In the genomic region with DNA sequence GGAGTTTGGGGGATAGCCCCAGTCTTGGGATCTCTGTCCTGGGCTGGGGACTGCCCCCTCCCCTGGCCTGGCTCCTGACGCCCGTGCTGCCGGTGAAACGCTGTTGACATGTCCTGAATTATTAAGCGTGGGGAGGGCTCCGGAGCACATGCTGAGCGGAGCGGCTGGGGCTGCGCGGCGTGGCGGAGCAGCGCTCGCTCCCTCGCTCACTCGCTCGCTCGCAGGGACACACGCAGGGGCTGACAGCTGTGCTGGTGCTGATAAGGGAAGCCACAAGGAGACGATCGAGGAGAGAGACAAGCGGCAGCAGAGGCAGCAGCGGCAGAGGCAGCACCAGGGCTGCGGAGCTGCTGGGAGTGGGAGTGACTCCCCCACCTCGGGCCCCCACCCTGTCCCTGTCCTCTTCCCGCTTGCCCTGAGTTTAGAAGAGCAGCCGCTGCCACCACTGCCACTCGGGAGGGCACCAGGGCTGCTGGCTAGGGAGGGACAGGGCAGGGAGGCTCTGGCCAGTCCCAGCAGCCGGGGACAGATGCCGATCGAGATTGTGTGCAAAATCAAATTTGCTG, we compare ENCODE assay signal across 1 cellular context.
A peak's percentile ranks its signal among the peaks of the same experiment; 100 is the strongest.
TF ChIP-seq lines count a peak whose summit lies in the region.

Gene ASIC4 (plus strand): TSS at position 287 of the 566 bp plus-strand sequence. CDS start 243 bp downstream, at position 530.

TF ChIP-seq in K562, 482 proteins besides CTCF, POLR2A, EP300 and RAD21 (continued from another document and continues in another):
- TF ChIP-seq RCOR1 (IDR thresholded peaks at IDR 0.05; ENCODE audit: borderline replicate concordance in 1 of 2, low read depth in 2 of 2, low read length in 2 of 2) (peak; percentile 45 to 92; a peak in 2 of 4 replicates), C11orf30 (IDR thresholded peaks at IDR 0.05; ENCODE audit: low read depth) (no peak), EWSR1 (IDR thresholded peaks at IDR 0.05; ENCODE audit: borderline replicate concordance, low read depth, partially characterized antibody) (no peak), FOS (IDR thresholded peaks at IDR 0.05; ENCODE audit: extremely low read depth, insufficient read length) (no peak), ZBTB26 (CRISPR knock-in tag; IDR thresholded peaks at IDR 0.05) (no peak), HIVEP1 (CRISPR knock-in tag; IDR thresholded peaks at IDR 0.05) (no peak), POLR2AphosphoS2 (IDR thresholded peaks at IDR 0.05; ENCODE audit: low read length) (peak; percentile 36; the same call in 1 of the 2 replicates), MYBL2 (IDR thresholded peaks at IDR 0.05; ENCODE audit: low read depth) (no peak), MYBL2 (CRISPR knock-in tag; IDR thresholded peaks at IDR 0.05; ENCODE audit: borderline replicate concordance) (no peak), MBD2 (IDR thresholded peaks at IDR 0.05; ENCODE audit: borderline replicate concordance, low read depth) (0 out of 2 replicates have a peak, but pooled peaks have one; percentile 23), MTF1 (CRISPR knock-in tag; IDR thresholded peaks at IDR 0.05; ENCODE audit: borderline replicate concordance) (no peak), ZNF232 (CRISPR knock-in tag; IDR thresholded peaks at IDR 0.05) (no peak), ZNF77 (CRISPR knock-in tag; IDR thresholded peaks at IDR 0.05) (no peak), HDAC3 (IDR thresholded peaks at IDR 0.05; ENCODE audit: borderline replicate concordance, partially characterized antibody) (peak; percentile 65), CTBP1 (IDR thresholded peaks at IDR 0.05; ENCODE audit: borderline replicate concordance) (peak; percentile 96), E2F3 (CRISPR knock-in tag; IDR thresholded peaks at IDR 0.05) (peak; percentile 50; the same call in 1 of the 2 replicates), NR2C1 (IDR thresholded peaks at IDR 0.05) (no peak), NR2C1 (tag; IDR thresholded peaks at IDR 0.05) (no peak), TEAD1 (CRISPR knock-in tag; IDR thresholded peaks at IDR 0.05) (peak; percentile 41 to 64; a peak in 2 of 4 replicates), DDX20 (tag; IDR thresholded peaks at IDR 0.05; ENCODE audit: low read depth) (no peak), ZKSCAN1 (IDR thresholded peaks at IDR 0.05; ENCODE audit: low read depth, low read length) (peak; percentile 38; the same call in 1 of the 2 replicates), ZBTB43 (CRISPR knock-in tag; IDR thresholded peaks at IDR 0.05) (no peak), ZNF561 (CRISPR knock-in tag; conservative IDR thresholded peaks at IDR 0.05) (no peak), PTTG1 (tag; IDR thresholded peaks at IDR 0.05; ENCODE audit: low read depth) (no peak), ZEB2 (IDR thresholded peaks at IDR 0.05) (peak; percentile 66), ELF4 (CRISPR knock-in tag; IDR thresholded peaks at IDR 0.05) (peak; percentile 67; the same call in 1 of the 2 replicates), STAT5A (IDR thresholded peaks at IDR 0.05; ENCODE audit: borderline replicate concordance, low read length) (peak; percentile 79), RBM14 (IDR thresholded peaks at IDR 0.05; ENCODE audit: borderline replicate concordance, insufficient read depth, low read depth, low read length) (0 out of 2 replicates have a peak, but pooled peaks have one; percentile 21), MCM3 (IDR thresholded peaks at IDR 0.05) (no peak), HNRNPLL (IDR thresholded peaks at IDR 0.05; ENCODE audit: low read depth, low read length, poor library complexity, severe bottlenecking) (no peak), ESRRA (IDR thresholded peaks at IDR 0.05; ENCODE audit: borderline replicate concordance, low read depth) (peak; percentile 84; the same call in 1 of the 2 replicates), FOXA3 (CRISPR knock-in tag; conservative IDR thresholded peaks at IDR 0.05 in 1 of 2, IDR thresholded peaks at IDR 0.05 in 1 of 2) (0 out of 4 replicates have a peak, but pooled peaks of 1 of the 2 experiments have one; percentile 30), ZBTB40 (IDR thresholded peaks at IDR 0.05) (no peak), ZBTB40 (CRISPR knock-in tag; IDR thresholded peaks at IDR 0.05) (no peak)
- TF ChIP-seq, protein P1, sequence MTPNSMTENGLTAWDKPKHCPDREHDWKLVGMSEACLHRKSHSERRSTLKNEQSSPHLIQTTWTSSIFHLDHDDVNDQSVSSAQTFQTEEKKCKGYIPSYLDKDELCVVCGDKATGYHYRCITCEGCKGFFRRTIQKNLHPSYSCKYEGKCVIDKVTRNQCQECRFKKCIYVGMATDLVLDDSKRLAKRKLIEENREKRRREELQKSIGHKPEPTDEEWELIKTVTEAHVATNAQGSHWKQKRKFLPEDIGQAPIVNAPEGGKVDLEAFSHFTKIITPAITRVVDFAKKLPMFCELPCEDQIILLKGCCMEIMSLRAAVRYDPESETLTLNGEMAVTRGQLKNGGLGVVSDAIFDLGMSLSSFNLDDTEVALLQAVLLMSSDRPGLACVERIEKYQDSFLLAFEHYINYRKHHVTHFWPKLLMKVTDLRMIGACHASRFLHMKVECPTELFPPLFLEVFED (CRISPR knock-in tag; conservative IDR thresholded peaks at IDR 0.05) = 0 out of 2 replicates have a peak, but pooled peaks have one; percentile 58
- TF ChIP-seq, protein P2, sequence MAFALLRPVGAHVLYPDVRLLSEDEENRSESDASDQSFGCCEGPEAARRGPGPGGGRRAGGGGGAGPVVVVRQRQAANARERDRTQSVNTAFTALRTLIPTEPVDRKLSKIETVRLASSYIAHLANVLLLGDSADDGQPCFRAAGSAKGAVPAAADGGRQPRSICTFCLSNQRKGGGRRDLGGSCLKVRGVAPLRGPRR (CRISPR knock-in tag; IDR thresholded peaks at IDR 0.05) = no peak
- TF ChIP-seq, protein P3, sequence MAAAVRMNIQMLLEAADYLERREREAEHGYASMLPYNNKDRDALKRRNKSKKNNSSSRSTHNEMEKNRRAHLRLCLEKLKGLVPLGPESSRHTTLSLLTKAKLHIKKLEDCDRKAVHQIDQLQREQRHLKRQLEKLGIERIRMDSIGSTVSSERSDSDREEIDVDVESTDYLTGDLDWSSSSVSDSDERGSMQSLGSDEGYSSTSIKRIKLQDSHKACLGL (CRISPR knock-in tag; IDR thresholded peaks at IDR 0.05; ENCODE audit: borderline replicate concordance, poor library complexity, severe bottlenecking) = no peak
- TF ChIP-seq, protein P4, sequence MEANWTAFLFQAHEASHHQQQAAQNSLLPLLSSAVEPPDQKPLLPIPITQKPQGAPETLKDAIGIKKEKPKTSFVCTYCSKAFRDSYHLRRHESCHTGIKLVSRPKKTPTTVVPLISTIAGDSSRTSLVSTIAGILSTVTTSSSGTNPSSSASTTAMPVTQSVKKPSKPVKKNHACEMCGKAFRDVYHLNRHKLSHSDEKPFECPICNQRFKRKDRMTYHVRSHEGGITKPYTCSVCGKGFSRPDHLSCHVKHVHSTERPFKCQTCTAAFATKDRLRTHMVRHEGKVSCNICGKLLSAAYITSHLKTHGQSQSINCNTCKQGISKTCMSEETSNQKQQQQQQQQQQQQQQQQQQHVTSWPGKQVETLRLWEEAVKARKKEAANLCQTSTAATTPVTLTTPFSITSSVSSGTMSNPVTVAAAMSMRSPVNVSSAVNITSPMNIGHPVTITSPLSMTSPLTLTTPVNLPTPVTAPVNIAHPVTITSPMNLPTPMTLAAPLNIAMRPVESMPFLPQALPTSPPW (CRISPR knock-in tag; IDR thresholded peaks at IDR 0.05) = peak; percentile 93
- TF ChIP-seq, protein P5, sequence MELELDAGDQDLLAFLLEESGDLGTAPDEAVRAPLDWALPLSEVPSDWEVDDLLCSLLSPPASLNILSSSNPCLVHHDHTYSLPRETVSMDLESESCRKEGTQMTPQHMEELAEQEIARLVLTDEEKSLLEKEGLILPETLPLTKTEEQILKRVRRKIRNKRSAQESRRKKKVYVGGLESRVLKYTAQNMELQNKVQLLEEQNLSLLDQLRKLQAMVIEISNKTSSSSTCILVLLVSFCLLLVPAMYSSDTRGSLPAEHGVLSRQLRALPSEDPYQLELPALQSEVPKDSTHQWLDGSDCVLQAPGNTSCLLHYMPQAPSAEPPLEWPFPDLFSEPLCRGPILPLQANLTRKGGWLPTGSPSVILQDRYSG (tag; conservative IDR thresholded peaks at IDR 0.05; ENCODE audit: low read depth) = no peak
- TF ChIP-seq, protein P6, sequence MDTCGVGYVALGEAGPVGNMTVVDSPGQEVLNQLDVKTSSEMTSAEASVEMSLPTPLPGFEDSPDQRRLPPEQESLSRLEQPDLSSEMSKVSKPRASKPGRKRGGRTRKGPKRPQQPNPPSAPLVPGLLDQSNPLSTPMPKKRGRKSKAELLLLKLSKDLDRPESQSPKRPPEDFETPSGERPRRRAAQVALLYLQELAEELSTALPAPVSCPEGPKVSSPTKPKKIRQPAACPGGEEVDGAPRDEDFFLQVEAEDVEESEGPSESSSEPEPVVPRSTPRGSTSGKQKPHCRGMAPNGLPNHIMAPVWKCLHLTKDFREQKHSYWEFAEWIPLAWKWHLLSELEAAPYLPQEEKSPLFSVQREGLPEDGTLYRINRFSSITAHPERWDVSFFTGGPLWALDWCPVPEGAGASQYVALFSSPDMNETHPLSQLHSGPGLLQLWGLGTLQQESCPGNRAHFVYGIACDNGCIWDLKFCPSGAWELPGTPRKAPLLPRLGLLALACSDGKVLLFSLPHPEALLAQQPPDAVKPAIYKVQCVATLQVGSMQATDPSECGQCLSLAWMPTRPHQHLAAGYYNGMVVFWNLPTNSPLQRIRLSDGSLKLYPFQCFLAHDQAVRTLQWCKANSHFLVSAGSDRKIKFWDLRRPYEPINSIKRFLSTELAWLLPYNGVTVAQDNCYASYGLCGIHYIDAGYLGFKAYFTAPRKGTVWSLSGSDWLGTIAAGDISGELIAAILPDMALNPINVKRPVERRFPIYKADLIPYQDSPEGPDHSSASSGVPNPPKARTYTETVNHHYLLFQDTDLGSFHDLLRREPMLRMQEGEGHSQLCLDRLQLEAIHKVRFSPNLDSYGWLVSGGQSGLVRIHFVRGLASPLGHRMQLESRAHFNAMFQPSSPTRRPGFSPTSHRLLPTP (IDR thresholded peaks at IDR 0.05; ENCODE audit: borderline replicate concordance, extremely low read depth, insufficient read length) = no peak
